ENCODE assay signal across 16 cellular contexts in genomic region chr3:127542441-127542952, GRCh38. TPM values are rescaled to one million over a fixed set of nuclear protein-coding genes. Genes with fewer than 3 reads are reported as not detected.
DNase-seq lines count a peak whose midpoint lies in the region; ATAC-seq, FAIRE-seq and TF ChIP-seq lines count a peak whose summit lies in the region.
"Had no signal": no experiment of that assay in that cellular context is flagged by ENCODE, and none has a peak within 500 bp of the region (broad histone marks: within the 10 kb centered on the region; RNA-seq: fewer than 3 reads in every experiment).

No MANE protein-coding gene starts in this region.

- CTCF ChIA-PET in HepG2 (lab: Yijun Ruan, JAX; ENCODE audit: low intra/inter-chr PET ratio, low total read pairs), result no interaction called here

- H3K9ac ChIP-seq in HepG2 (ENCODE audit: insufficient read depth, low read depth, low read length), result no peak overlapping the region

- no peaks in the 10 kb centered on the region for H3K36me3 ChIP-seq in HepG2 (replicated peaks in 1 of 2; ENCODE audit: control insufficient read depth in 1 of 2, insufficient read depth in 2 of 2, low read length in 2 of 2)
- H3K36me3 ChIP-seq in upper lobe of right lung, result no peaks in the 10 kb centered on the region
- H3K36me3 ChIP-seq: heart right ventricle, SJSA1, thoracic aorta had no signal

- BruUV-seq in HepG2 (replicated peaks; lab: Mats Ljungman, UMichigan), result no TSS peak

- H3K9me3 ChIP-seq in HepG2 (ENCODE audit: low read length) (no peaks in the 10 kb centered on the region), upper lobe of right lung (no peaks in the 10 kb centered on the region)
- H3K9me3 ChIP-seq: heart right ventricle, SJSA1, thoracic aorta had no signal

- intact Hi-C loops in HepG2 (cut with micrococcal nuclease; ENCODE audit: unreplicated experiment) (loop anchor here (5.0 to 10.0 kb wide), 2 partner anchors 558 to 865 kb away; partner anchors contain the start of gene PLXNA1), upper lobe of right lung (cut with DNase I) (no loop called here)

- ATAC-seq in HepG2, result peak; percentile 26
- peak; percentile 89 for ATAC-seq in upper lobe of right lung
- ATAC-seq: heart right ventricle, K562 had no signal

- in situ Hi-C loops in HepG2 (cut with HindIII; ENCODE audit: extremely low pct_ligation_motif_present, low pct_unique_long_range_greater_than_20kb), result no loop called here

- FAIRE-seq in HepG2 (lab: Jason Lieb, UNC) (no peak), frontal cortex (lab: Jason Lieb, UNC) (no peak)
- FAIRE-seq: A204.1, K562 had no signal

- H3K27ac ChIP-seq in HepG2 (ENCODE audit: extremely low read length, insufficient read depth, low read length), result no peak overlapping the region
- peak overlapping the region; percentile 56 for H3K27ac ChIP-seq in upper lobe of right lung
- H3K27ac ChIP-seq: heart right ventricle, SJSA1, thoracic aorta had no signal

- TF ChIP-seq CTCF in HepG2 (CRISPR knock-in tag; IDR thresholded peaks at IDR 0.05) (no peak), upper lobe of right lung (IDR thresholded peaks at IDR 0.05) (no peak)

- peaks cover 46% of the 10 kb centered on the region for H3K4me1 ChIP-seq in HepG2 (ENCODE audit: insufficient read depth, low read length)
- peaks cover 16% of the 10 kb centered on the region for H3K4me1 ChIP-seq in upper lobe of right lung
- H3K4me1 ChIP-seq: SJSA1 had no signal

- DNase-seq in NCI-H524 (lab: John Stamatoyannopoulos, UW) (peak; percentile 35 to 72), NCI-H524 treated with DMSO at 0.1 percent for 48 hours (lab: John Stamatoyannopoulos, UW) (no peak), NCI-H526 treated with DMSO at 0.1 percent for 48 hours (lab: John Stamatoyannopoulos, UW) (peak; percentile 4), HepG2 (ENCODE audit: low spot score) (peak; percentile 25), upper lobe of right lung (peak; percentile 91), frontal cortex (ENCODE audit: low spot score in 2 of 2) (no peak), NCI-H446 treated with DMSO at 0.1 percent for 48 hours (lab: John Stamatoyannopoulos, UW) (no peak), AML-193 (lab: John Stamatoyannopoulos, UW) (no peak)
- DNase-seq: activated naive CD8-positive, alpha-beta T cell treated with anti-CD3 and anti-CD28 coated beads, Interleukin-2, amount 10 ng/mL, durations not matched to agents 7 days and 5 days; erythroblast; heart right ventricle; occipital lobe had no signal

- H3K4me2 ChIP-seq in HepG2 (ENCODE audit: low read depth, low read length), result no peak overlapping the region

- no peak overlapping the region for H2AFZ ChIP-seq in HepG2 (ENCODE audit: low read length)

- no peaks in the 10 kb centered on the region for H4K20me1 ChIP-seq in HepG2 (ENCODE audit: insufficient read depth, low read length)

- H3K4me3 ChIP-seq in HepG2 (replicated peaks in 1 of 3; ENCODE audit: insufficient read depth in 1 of 3, low read depth in 2 of 3, low read length in 3 of 3), result no peak overlapping the region
- H3K4me3 ChIP-seq in upper lobe of right lung, result no peak overlapping the region
- H3K4me3 ChIP-seq: heart right ventricle, K562, SJSA1, thoracic aorta had no signal

- POLR2A ChIA-PET in HepG2 (lab: Yijun Ruan, JAX), result no interaction called here

- H3K27me3 ChIP-seq in HepG2 (ENCODE audit: control insufficient read depth in 1 of 2, insufficient read depth in 2 of 2, low read length in 2 of 2), result peaks cover 4 to 28% of the 10 kb centered on the region in 2 experiments; a peak in 4 of 5 replicates
- no peaks in the 10 kb centered on the region for H3K27me3 ChIP-seq in upper lobe of right lung
- H3K27me3 ChIP-seq: heart right ventricle had no signal

- no peak for TF ChIP-seq RAD21 in HepG2 (CRISPR knock-in tag; IDR thresholded peaks at IDR 0.05)

- no peaks in the 10 kb centered on the region for H3K79me2 ChIP-seq in HepG2 (ENCODE audit: insufficient read depth, low read length)

- no peak for TF ChIP-seq EP300 in HepG2 (IDR thresholded peaks at IDR 0.05; ENCODE audit: low read depth in 2 of 2, low read length in 2 of 2)
- no peak for TF ChIP-seq EP300 in HepG2 (CRISPR knock-in tag; IDR thresholded peaks at IDR 0.05; ENCODE audit: borderline replicate concordance)

- 12% methylated on average over 5 of the region's 14 CpGs for WGBS in HepG2 (ENCODE audit: low lambda C conversion rate)

- TF ChIP-seq POLR2A in HepG2 (IDR thresholded peaks at IDR 0.05; ENCODE audit: insufficient read depth in 1 of 2, low read depth in 2 of 2, low read length in 2 of 2), result no peak

TF ChIP-seq in HepG2, 621 proteins besides CTCF, POLR2A, EP300 and RAD21 (continues in another document):
- TF ChIP-seq FOXA1 (IDR thresholded peaks at IDR 0.05) (no peak), FOXA1 (CRISPR knock-in tag; IDR thresholded peaks at IDR 0.05) (peak; percentile 20; the same call in 1 of the 2 replicates), ZNF225 (CRISPR knock-in tag; IDR thresholded peaks at IDR 0.05) (no peak), MYC (CRISPR knock-in tag; IDR thresholded peaks at IDR 0.05; ENCODE audit: borderline replicate concordance) (no peak), ZFP36L1 (CRISPR knock-in tag; IDR thresholded peaks at IDR 0.05) (no peak), JUNB (CRISPR knock-in tag; IDR thresholded peaks at IDR 0.05; ENCODE audit: borderline replicate concordance) (no peak), ONECUT2 (CRISPR knock-in tag; IDR thresholded peaks at IDR 0.05) (no peak), ZFP36 (IDR thresholded peaks at IDR 0.05; ENCODE audit: borderline replicate concordance, low read depth, low read length, partially characterized antibody) (no peak), ZBTB21 (CRISPR knock-in tag; IDR thresholded peaks at IDR 0.05) (no peak), ZNF496 (CRISPR knock-in tag; IDR thresholded peaks at IDR 0.05; ENCODE audit: insufficient replicate concordance) (no peak), HDAC2 (CRISPR knock-in tag; IDR thresholded peaks at IDR 0.05) (no peak), KLF15 (CRISPR knock-in tag; IDR thresholded peaks at IDR 0.05; ENCODE audit: borderline replicate concordance) (no peak), NFIC (IDR thresholded peaks at IDR 0.05; ENCODE audit: low read length) (no peak), ZNF790 (CRISPR knock-in tag; IDR thresholded peaks at IDR 0.05; ENCODE audit: borderline replicate concordance) (no peak), HNF4A (CRISPR knock-in tag; IDR thresholded peaks at IDR 0.05) (no peak), ZNF816 (CRISPR knock-in tag; IDR thresholded peaks at IDR 0.05; ENCODE audit: borderline replicate concordance) (no peak), ZNF354B (CRISPR knock-in tag; IDR thresholded peaks at IDR 0.05) (no peak)

RNA-seq across cellular contexts. Expression of gene TPRA1, which starts 48.0 kb away (rescaled TPM):
- total RNA-seq in HepG2 (2016; rRNA removed; fragmentation: Illumina TruSeq; extraction: Trizol) (16.0 and 25.8 TPM in 2 replicates), upper lobe of right lung (40.6 TPM), frontal cortex (17.1 TPM)
- 5.2 and 7.7 TPM in 2 replicates for total RNA-seq in HepG2 (2016; cell fraction: cytosol; rRNA removed; fragmentation: Illumina TruSeq; extraction: Trizol; ENCODE audit: low read depth)
- total RNA-seq in HepG2 (2016; cell fraction: insoluble cytoplasmic fraction; rRNA removed; fragmentation: Illumina TruSeq; extraction: Trizol), result 18.1 and 26.7 TPM in 2 replicates
- 14.2 and 15.9 TPM in 2 replicates for total RNA-seq in HepG2 (2016; cell fraction: membrane; rRNA removed; fragmentation: Illumina TruSeq; extraction: Trizol)
- 19.5 and 20.8 TPM in 2 replicates for total RNA-seq in HepG2 (2016; cell fraction: nucleus; rRNA removed; fragmentation: Illumina TruSeq; extraction: Trizol)
- 25.4 and 35.4 TPM in 2 replicates for polyA plus RNA-seq in HepG2 (2011; rRNA removed)
- 20.8 and 29.8 TPM in 2 replicates for polyA plus RNA-seq in HepG2 (2011; cell fraction: cytosol; rRNA removed)
- polyA plus RNA-seq in HepG2 (2011; cell fraction: nucleus; rRNA removed), result 39.0 and 41.7 TPM in 2 replicates
- 13.0 and 16.0 TPM in 2 replicates for polyA plus RNA-seq in HepG2 (2012)
- polyA plus RNA-seq in HepG2 (2016; cell fraction: cytosol; fragmentation: Illumina TruSeq; extraction: Trizol; ENCODE audit: low read depth), result 5.6 and 6.4 TPM in 2 replicates
- polyA plus RNA-seq in HepG2 (2016; cell fraction: insoluble cytoplasmic fraction; fragmentation: Illumina TruSeq; extraction: Trizol; ENCODE audit: low read depth), result 14.3 TPM in 2 replicates
- 9.6 and 10.9 TPM in 2 replicates for polyA plus RNA-seq in HepG2 (2016; cell fraction: membrane; fragmentation: Illumina TruSeq; extraction: Trizol; ENCODE audit: low read depth)
- 34.7 and 36.4 TPM in 2 replicates for polyA plus RNA-seq in HepG2 (2016; cell fraction: nucleus; fragmentation: Illumina TruSeq; extraction: Trizol; ENCODE audit: insufficient read depth, low read depth)
- polyA minus RNA-seq in HepG2 (2011; rRNA and poly(A)+ RNA removed; ENCODE audit: low replicate concordance), result 60.4 and 130 TPM in 2 replicates
- 12.0 and 12.9 TPM in 2 replicates for polyA minus RNA-seq in HepG2 (2011; cell fraction: cytosol; rRNA and poly(A)+ RNA removed)
- polyA minus RNA-seq in HepG2 (2011; cell fraction: nucleus; rRNA and poly(A)+ RNA removed), result 12.6 and 20.5 TPM in 2 replicates

RNA-seq across cellular contexts. Expression of gene MCM2, which starts 55.7 kb away (rescaled TPM):
- total RNA-seq in HepG2 (2016; rRNA removed; fragmentation: Illumina TruSeq; extraction: Trizol) (133 and 134 TPM in 2 replicates), upper lobe of right lung (4.8 TPM), frontal cortex (17.1 TPM)
- total RNA-seq in HepG2 (2016; cell fraction: cytosol; rRNA removed; fragmentation: Illumina TruSeq; extraction: Trizol; ENCODE audit: low read depth), result 22.3 and 24.9 TPM in 2 replicates
- 115 and 130 TPM in 2 replicates for total RNA-seq in HepG2 (2016; cell fraction: insoluble cytoplasmic fraction; rRNA removed; fragmentation: Illumina TruSeq; extraction: Trizol)
- total RNA-seq in HepG2 (2016; cell fraction: membrane; rRNA removed; fragmentation: Illumina TruSeq; extraction: Trizol), result 33.8 and 39.4 TPM in 2 replicates
- total RNA-seq in HepG2 (2016; cell fraction: nucleus; rRNA removed; fragmentation: Illumina TruSeq; extraction: Trizol), result 68.8 and 75.2 TPM in 2 replicates
- polyA plus RNA-seq in HepG2 (2011; rRNA removed), result 34.3 and 43.5 TPM in 2 replicates
- 28.9 and 46.8 TPM in 2 replicates for polyA plus RNA-seq in HepG2 (2011; cell fraction: cytosol; rRNA removed)
- 34.6 and 57.1 TPM in 2 replicates for polyA plus RNA-seq in HepG2 (2011; cell fraction: nucleus; rRNA removed)
- polyA plus RNA-seq in HepG2 (2012), result 19.7 and 32.1 TPM in 2 replicates
- polyA plus RNA-seq in HepG2 (2016; cell fraction: cytosol; fragmentation: Illumina TruSeq; extraction: Trizol; ENCODE audit: low read depth), result 7.2 and 8.0 TPM in 2 replicates
- polyA plus RNA-seq in HepG2 (2016; cell fraction: insoluble cytoplasmic fraction; fragmentation: Illumina TruSeq; extraction: Trizol; ENCODE audit: low read depth), result 74.7 and 93.0 TPM in 2 replicates
- 14.0 and 16.6 TPM in 2 replicates for polyA plus RNA-seq in HepG2 (2016; cell fraction: membrane; fragmentation: Illumina TruSeq; extraction: Trizol; ENCODE audit: low read depth)
- 65.8 and 73.2 TPM in 2 replicates for polyA plus RNA-seq in HepG2 (2016; cell fraction: nucleus; fragmentation: Illumina TruSeq; extraction: Trizol; ENCODE audit: insufficient read depth, low read depth)
- 166 and 435 TPM in 2 replicates for polyA minus RNA-seq in HepG2 (2011; rRNA and poly(A)+ RNA removed; ENCODE audit: low replicate concordance)
- 38.0 and 60.1 TPM in 2 replicates for polyA minus RNA-seq in HepG2 (2011; cell fraction: cytosol; rRNA and poly(A)+ RNA removed)
- polyA minus RNA-seq in HepG2 (2011; cell fraction: nucleus; rRNA and poly(A)+ RNA removed), result 20.4 and 28.2 TPM in 2 replicates

Comparison
In these comparisons a context has a peak if more than half of its experiments do, and no peak if none do; other contexts are left out.
1. DNase-seq: peak in NCI-H524 (2 of 2), NCI-H526 treated with DMSO at 0.1 percent for 48 hours (single experiment), HepG2 (single experiment) and upper lobe of right lung (single experiment); none in NCI-H524 treated with DMSO at 0.1 percent for 48 hours (single experiment), frontal cortex (0 of 2), NCI-H446 treated with DMSO at 0.1 percent for 48 hours (single experiment) and AML-193 (0 of 2).